Comparison of ENCODE assay signal across 1 cellular context in the genomic region with DNA sequence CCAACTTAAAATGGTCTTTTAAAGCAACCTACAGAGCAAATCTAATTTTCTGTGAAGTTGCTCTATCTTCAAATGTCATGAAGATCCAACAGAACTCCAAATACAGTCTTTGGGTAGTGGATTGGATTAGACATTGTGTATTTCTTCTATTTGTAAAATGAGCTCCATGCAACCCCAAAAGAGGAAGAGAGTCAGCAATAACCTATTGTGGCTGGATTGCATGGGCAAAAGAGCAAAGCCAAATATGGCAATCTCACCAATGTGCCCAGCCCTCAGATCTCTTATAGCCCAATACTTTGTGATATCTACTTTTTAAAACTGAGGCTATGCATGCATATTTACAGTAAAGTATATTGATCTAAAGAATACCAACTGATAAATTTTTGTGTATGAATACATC.
TF ChIP-seq lines count a peak whose summit lies in the region.

No MANE protein-coding gene starts in this region.

TF ChIP-seq in GM23338, 12 proteins besides CTCF, POLR2A, EP300 and RAD21 (continued from another document):
- TF ChIP-seq ZNF462 (CRISPR knock-in tag; IDR thresholded peaks at IDR 0.05) (no peak), ZNF331 (CRISPR knock-in tag; IDR thresholded peaks at IDR 0.05; ENCODE audit: low read depth) (no peak), EZH2phosphoT487 (IDR thresholded peaks at IDR 0.05; ENCODE audit: unreplicated experiment) (no peak), EZH2 (IDR thresholded peaks at IDR 0.05; ENCODE audit: low read depth, unreplicated experiment) (no peak), NANOG (IDR thresholded peaks at IDR 0.05; ENCODE audit: borderline replicate concordance) (no peak), STAT1 (IDR thresholded peaks at IDR 0.05; ENCODE audit: unreplicated experiment) (no peak), JUNB (IDR thresholded peaks at IDR 0.05; ENCODE audit: unreplicated experiment) (no peak), POLR2AphosphoS5 (IDR thresholded peaks at IDR 0.05; ENCODE audit: low read depth) (no peak)
- TF ChIP-seq, protein P1, sequence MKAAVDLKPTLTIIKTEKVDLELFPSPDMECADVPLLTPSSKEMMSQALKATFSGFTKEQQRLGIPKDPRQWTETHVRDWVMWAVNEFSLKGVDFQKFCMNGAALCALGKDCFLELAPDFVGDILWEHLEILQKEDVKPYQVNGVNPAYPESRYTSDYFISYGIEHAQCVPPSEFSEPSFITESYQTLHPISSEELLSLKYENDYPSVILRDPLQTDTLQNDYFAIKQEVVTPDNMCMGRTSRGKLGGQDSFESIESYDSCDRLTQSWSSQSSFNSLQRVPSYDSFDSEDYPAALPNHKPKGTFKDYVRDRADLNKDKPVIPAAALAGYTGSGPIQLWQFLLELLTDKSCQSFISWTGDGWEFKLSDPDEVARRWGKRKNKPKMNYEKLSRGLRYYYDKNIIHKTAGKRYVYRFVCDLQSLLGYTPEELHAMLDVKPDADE (IDR thresholded peaks at IDR 0.05): no peak
TF ChIP-seq in GM23338: peak in this region for 0.
